In genomic region chr10:16518822-16519221, GRCh38 we compare ENCODE assay signal across 11 cellular contexts. TPM values are rescaled to one million over a fixed set of nuclear protein-coding genes. Genes with fewer than 3 reads are reported as not detected.
DNase-seq lines count a peak whose midpoint lies in the region; ATAC-seq and TF ChIP-seq lines count a peak whose summit lies in the region.
"Had no signal": no experiment of that assay in that cellular context is flagged by ENCODE, and none has a peak within 500 bp of the region (broad histone marks: within the 10 kb centered on the region; RNA-seq: fewer than 3 reads in every experiment).

No MANE protein-coding gene starts in this region.

- H3K27me3 ChIP-seq in A673 (replicated peaks; ENCODE audit: insufficient read depth, low read depth, low read length, poor library complexity) = peaks cover 99% of the 10 kb centered on the region

- no peak for ATAC-seq in GM18517 (IDR thresholded peaks at IDR 0.05; ENCODE audit: unreplicated experiment)

- peaks cover 8% of the 10 kb centered on the region for H3K4me1 ChIP-seq in A673 (ENCODE audit: insufficient read depth, low read length, poor library complexity, severe bottlenecking)
- H3K4me1 ChIP-seq: parathyroid adenoma had no signal

- no TSS peak for BruUV-seq in A673 (replicated peaks; lab: Mats Ljungman, UMichigan)

- in situ Hi-C loops in SK-MEL-5 (cut with HindIII; ENCODE audit: low pct_unique_long_range_greater_than_20kb, low sequenced_read_pairs) = no loop called here

- H3K27ac ChIP-seq in A673 (ENCODE audit: low read depth, low read length, poor library complexity, severe bottlenecking) = no peak overlapping the region
- H3K27ac ChIP-seq: parathyroid adenoma, uterus had no signal

- POLR2A ChIA-PET in A673 (lab: Charles Lee; ENCODE audit: low non-redundant PET) = no interaction called here

- TF ChIP-seq CTCF in A673 (conservative IDR thresholded peaks at IDR 0.05; ENCODE audit: low read depth, low read length) (peak; percentile 49; the same call in 1 of the 2 replicates), GM12872 (IDR thresholded peaks at IDR 0.05; ENCODE audit: insufficient read depth, low read depth, low read length) (peak; percentile 20; the same call in 1 of the 3 replicates), foreskin fibroblast (IDR thresholded peaks at IDR 0.05; ENCODE audit: low read depth, low read length) (peak; percentile 18)

- DNase-seq in A673 (ENCODE audit: low spot score) (peak; percentile 22), SK-MEL-5 (ENCODE audit: low read depth, low spot score) (peak; percentile 16), foreskin fibroblast (no peak), OCI-M1 (lab: John Stamatoyannopoulos, UW) (no peak), glomerular visceral epithelial cell (ENCODE audit: extremely low spot score) (no peak)
- no peak for DNase-seq in activated effector memory CD4-positive, alpha-beta T cell treated with anti-CD3 and anti-CD28 coated beads, Interleukin-2, amount 50 U/mL, for 16 hours
- DNase-seq: uterus had no signal

- intact Hi-C loops in A673 (cut with micrococcal nuclease; ENCODE audit: unreplicated experiment) = no loop called here

- no peaks in the 10 kb centered on the region for H3K36me3 ChIP-seq in A673 (ENCODE audit: insufficient read depth, low read length, poor library complexity, severe bottlenecking)
- H3K36me3 ChIP-seq: uterus had no signal

- CTCF ChIA-PET in A673 (lab: Charles Lee) = interaction anchor here (0.7 kb wide), 2 partner anchors 9 to 22 kb away, joined by 4 to 5 read pairs; no protein-coding TSS in a partner anchor

- H3K4me3 ChIP-seq in A673 (ENCODE audit: low read depth, low read length, poor library complexity, severe bottlenecking) (no peak overlapping the region), foreskin fibroblast (ENCODE audit: low read depth in 1 of 2, low read length in 2 of 2) (no peak overlapping the region)
- H3K4me3 ChIP-seq: uterus had no signal

- no peaks in the 10 kb centered on the region for H3K9me3 ChIP-seq in A673 (ENCODE audit: low read depth, low read length, poor library complexity, severe bottlenecking)
- H3K9me3 ChIP-seq: uterus had no signal

RNA-seq across cellular contexts. Expression of gene C1QL3, which starts 2.9 kb away (rescaled TPM):
- total RNA-seq in A673 (2021) = not detected in 2 replicates
- not detected in 2 replicates for total RNA-seq in SK-MEL-5 (2014; rRNA removed; shearing (Covaris generic))
- polyA plus RNA-seq in SK-MEL-5 (2015; cell fraction: cytosol; rRNA removed) = 0.14 TPM in 1 of 2 replicates, not detected in the other
- polyA plus RNA-seq in SK-MEL-5 (2015; cell fraction: nucleus; rRNA removed) = not detected in 2 replicates
- total RNA-seq: NCI-H460, uterus had no signal

Comparison
In these comparisons a context has a peak if more than half of its experiments do, and no peak if none do; other contexts are left out.
1. DNase-seq: peak in A673 (single experiment) and SK-MEL-5 (single experiment); none in foreskin fibroblast (0 of 2), OCI-M1 (single experiment), activated effector memory CD4-positive, alpha-beta T cell treated with anti-CD3 and anti-CD28 coated beads, Interleukin-2, amount 50 U/mL, for 16 hours (single experiment) and glomerular visceral epithelial cell (single experiment).
2. Peak in every context shown above with its lines, with median percentiles within 50 percentile points of each other: CTCF ChIP-seq.